ENCODE assay signal across 15 cellular contexts in the genomic region with DNA sequence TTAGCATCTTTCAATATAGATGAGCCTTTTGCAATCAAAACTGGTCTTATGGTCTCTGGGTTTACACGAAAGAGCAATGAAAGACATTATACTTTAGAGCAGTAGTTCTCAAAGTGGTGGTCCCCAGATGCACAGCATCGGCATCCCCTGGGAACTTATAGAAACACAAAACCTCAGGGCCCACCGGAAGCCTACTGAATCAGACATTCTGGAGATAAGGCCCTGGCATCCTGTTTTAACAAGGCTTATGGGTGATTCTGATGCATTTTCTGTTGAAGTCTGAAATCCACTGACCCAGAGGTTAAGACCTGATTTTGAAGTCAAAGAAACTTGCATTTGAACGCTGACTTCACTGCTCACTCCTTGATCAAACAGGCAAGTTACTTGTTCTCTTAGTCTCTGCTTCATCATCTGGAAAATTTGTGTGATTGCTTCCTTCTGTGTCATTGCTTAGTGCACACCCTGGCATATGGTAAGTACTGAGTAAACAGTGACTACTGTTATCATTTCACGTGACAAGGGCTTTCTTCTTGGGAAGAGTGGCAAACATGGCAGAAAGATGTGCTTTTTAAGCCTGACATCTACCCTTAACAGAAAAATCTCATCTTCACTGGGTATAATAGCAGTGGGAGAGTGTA. TPM values are rescaled to one million over a fixed set of nuclear protein-coding genes. Genes with fewer than 3 reads are reported as not detected.
DNase-seq lines count a peak whose midpoint lies in the region; ATAC-seq and TF ChIP-seq lines count a peak whose summit lies in the region.
"Had no signal": no experiment of that assay in that cellular context is flagged by ENCODE, and none has a peak within 500 bp of the region (broad histone marks: within the 10 kb centered on the region; RNA-seq: fewer than 3 reads in every experiment).

No MANE protein-coding gene starts in this region.

- peaks cover 27% of the 10 kb centered on the region for H3K4me1 ChIP-seq in Loucy (ENCODE audit: insufficient read depth, low read length, poor library complexity, severe bottlenecking)
- H3K4me1 ChIP-seq in osteoblast (ENCODE audit: insufficient read depth, low read length): peaks cover 10% of the 10 kb centered on the region

- in situ Hi-C loops in brain microvascular endothelial cell (cut with HindIII; ENCODE audit: low pct_ligation_motif_present, low sequenced_read_pairs): no loop called here

- H3K36me3 ChIP-seq in Loucy (ENCODE audit: insufficient read depth, low read length): no peaks in the 10 kb centered on the region
- H3K36me3 ChIP-seq in brain microvascular endothelial cell (replicated peaks): no peaks in the 10 kb centered on the region
- H3K36me3 ChIP-seq in osteoblast (ENCODE audit: insufficient read depth, low read length): no peaks in the 10 kb centered on the region

- no peak overlapping the region for H3K27ac ChIP-seq in brain microvascular endothelial cell
- no peak overlapping the region for H3K27ac ChIP-seq in osteoblast (ENCODE audit: low read depth, low read length)

- DNase-seq in NCI-H1436 (lab: John Stamatoyannopoulos, UW): peak; percentile 7
- DNase-seq in NCI-H1436 treated with DMSO at 0.1 percent for 48 hours (lab: John Stamatoyannopoulos, UW): no peak
- peak; percentile 17 for DNase-seq in brain microvascular endothelial cell
- DNase-seq in osteoblast (ENCODE audit: insufficient read length, low spot score, missing footprints): no peak
- DNase-seq in NCI-H82 (lab: John Stamatoyannopoulos, UW): no peak
- DNase-seq in activated CD8-positive, alpha-beta memory T cell treated with anti-CD3 and anti-CD28 coated beads for 24 hours: no peak
- DNase-seq: 8988T; activated CD4-positive, CD25-positive, alpha-beta regulatory T cell treated with anti-CD3 and anti-CD28 coated beads, Interleukin-2, amount 50 U/mL, for 72 hours; NCI-H526 treated with DMSO at 0.1 percent for 48 hours; retina had no signal

- H3F3A ChIP-seq in Loucy (ENCODE audit: low read depth): peaks cover 16% of the 10 kb centered on the region

- peak overlapping the region; percentile 80 for H3K4me2 ChIP-seq in Loucy (ENCODE audit: low read depth, low read length, poor library complexity, severe bottlenecking)
- no peak overlapping the region for H3K4me2 ChIP-seq in osteoblast (ENCODE audit: insufficient read depth, low read length)

- H2AFZ ChIP-seq in Loucy (ENCODE audit: low read length): peak overlapping the region; percentile 14; the same call in 1 of the 2 replicates
- H2AFZ ChIP-seq in osteoblast (ENCODE audit: low read length): peak overlapping the region; percentile 35

- ATAC-seq in GM21526 (IDR thresholded peaks at IDR 0.05; ENCODE audit: low FRiP score, unreplicated experiment): no peak

- H4K20me1 ChIP-seq in Loucy (ENCODE audit: insufficient read depth, low read length, poor library complexity, severe bottlenecking): no peaks in the 10 kb centered on the region
- H4K20me1 ChIP-seq in osteoblast (ENCODE audit: insufficient read depth, low read length): no peaks in the 10 kb centered on the region

- H3K27me3 ChIP-seq in Loucy (ENCODE audit: insufficient read depth, low read length, poor library complexity, severe bottlenecking) (no peaks in the 10 kb centered on the region), brain microvascular endothelial cell (replicated peaks) (no peaks in the 10 kb centered on the region), osteoblast (ENCODE audit: insufficient read depth, low read length) (no peaks in the 10 kb centered on the region)

- H3K9me3 ChIP-seq in Loucy (ENCODE audit: insufficient read depth, low read depth, low read length): no peaks in the 10 kb centered on the region
- H3K9me3 ChIP-seq in osteoblast (ENCODE audit: low read depth, low read length): no peaks in the 10 kb centered on the region

- H3K9ac ChIP-seq in Loucy (ENCODE audit: low read depth, low read length, poor library complexity, severe bottlenecking): peak overlapping the region; percentile 56

- H3K4me3 ChIP-seq in Loucy (ENCODE audit: low read length, poor library complexity, severe bottlenecking) (peak overlapping the region; percentile 61), brain microvascular endothelial cell (ENCODE audit: low read depth, low read length) (no peak overlapping the region), osteoblast (ENCODE audit: insufficient read depth, low read length) (no peak overlapping the region)

- no peaks in the 10 kb centered on the region for H3K9me2 ChIP-seq in Loucy (replicated peaks; ENCODE audit: low read depth, low read length)

- no peaks in the 10 kb centered on the region for H3K79me2 ChIP-seq in Loucy (ENCODE audit: insufficient read depth, low read length)
- H3K79me2 ChIP-seq in osteoblast (ENCODE audit: insufficient read depth, low read length): no peaks in the 10 kb centered on the region

- no peak for TF ChIP-seq CTCF in Loucy (conservative IDR thresholded peaks at IDR 0.05; ENCODE audit: low read length)
- no peak for TF ChIP-seq CTCF in brain microvascular endothelial cell (IDR thresholded peaks at IDR 0.05; ENCODE audit: low read depth, low read length, missing control alignments)
- no peak for TF ChIP-seq CTCF in osteoblast (IDR thresholded peaks at IDR 0.05; ENCODE audit: extremely low read depth, low read depth, low read length)

RNA-seq across cellular contexts. Expression of gene CHRNA9, which starts 14.5 kb away (rescaled TPM):
- total RNA-seq in osteoblast: 0.36 and 0.59 TPM in 2 replicates
- total RNA-seq: mesothelial cell of epicardium, SK-MEL-5, subcutaneous adipose tissue had no signal

Comparison
In these comparisons a context has a peak if more than half of its experiments do, and no peak if none do; other contexts are left out.
1. DNase-seq: peak in NCI-H1436 (single experiment) and brain microvascular endothelial cell (single experiment); none in NCI-H1436 treated with DMSO at 0.1 percent for 48 hours (single experiment), osteoblast (single experiment), NCI-H82 (single experiment) and activated CD8-positive, alpha-beta memory T cell treated with anti-CD3 and anti-CD28 coated beads for 24 hours (single experiment).